ENCODE assay signal across 1 cellular context in the genomic region with DNA sequence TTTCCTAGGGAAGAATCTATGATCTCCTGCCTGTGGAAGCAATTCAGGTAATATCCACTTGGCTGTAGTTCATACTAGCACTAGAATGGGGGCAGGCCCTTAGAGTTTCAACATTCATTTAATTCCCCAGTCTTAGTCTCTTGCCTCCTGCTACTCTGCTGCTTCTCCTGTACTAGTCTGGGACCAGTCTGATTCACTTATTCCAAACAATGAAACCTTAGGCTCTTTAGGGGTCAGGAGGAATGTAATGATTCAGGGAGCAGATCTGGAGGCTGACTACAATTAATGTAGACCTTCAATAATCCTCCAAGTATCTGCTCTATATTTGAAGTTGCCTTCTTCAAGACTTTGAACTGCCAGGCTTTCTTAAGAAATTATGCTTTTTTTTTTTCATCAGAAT.
TF ChIP-seq lines count a peak whose summit lies in the region.

No MANE protein-coding gene starts in this region.

TF ChIP-seq in WTC11, 78 proteins besides CTCF, POLR2A, EP300 and RAD21 (continued from another document):
- TF ChIP-seq, protein P1, sequence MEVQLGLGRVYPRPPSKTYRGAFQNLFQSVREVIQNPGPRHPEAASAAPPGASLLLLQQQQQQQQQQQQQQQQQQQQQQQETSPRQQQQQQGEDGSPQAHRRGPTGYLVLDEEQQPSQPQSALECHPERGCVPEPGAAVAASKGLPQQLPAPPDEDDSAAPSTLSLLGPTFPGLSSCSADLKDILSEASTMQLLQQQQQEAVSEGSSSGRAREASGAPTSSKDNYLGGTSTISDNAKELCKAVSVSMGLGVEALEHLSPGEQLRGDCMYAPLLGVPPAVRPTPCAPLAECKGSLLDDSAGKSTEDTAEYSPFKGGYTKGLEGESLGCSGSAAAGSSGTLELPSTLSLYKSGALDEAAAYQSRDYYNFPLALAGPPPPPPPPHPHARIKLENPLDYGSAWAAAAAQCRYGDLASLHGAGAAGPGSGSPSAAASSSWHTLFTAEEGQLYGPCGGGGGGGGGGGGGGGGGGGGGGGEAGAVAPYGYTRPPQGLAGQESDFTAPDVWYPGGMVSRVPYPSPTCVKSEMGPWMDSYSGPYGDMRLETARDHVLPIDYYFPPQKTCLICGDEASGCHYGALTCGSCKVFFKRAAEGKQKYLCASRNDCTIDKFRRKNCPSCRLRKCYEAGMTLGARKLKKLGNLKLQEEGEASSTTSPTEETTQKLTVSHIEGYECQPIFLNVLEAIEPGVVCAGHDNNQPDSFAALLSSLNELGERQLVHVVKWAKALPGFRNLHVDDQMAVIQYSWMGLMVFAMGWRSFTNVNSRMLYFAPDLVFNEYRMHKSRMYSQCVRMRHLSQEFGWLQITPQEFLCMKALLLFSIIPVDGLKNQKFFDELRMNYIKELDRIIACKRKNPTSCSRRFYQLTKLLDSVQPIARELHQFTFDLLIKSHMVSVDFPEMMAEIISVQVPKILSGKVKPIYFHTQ (CRISPR knock-in tag; IDR thresholded peaks at IDR 0.05) = no peak
- no peak for TF ChIP-seq TCF7 (CRISPR knock-in tag; IDR thresholded peaks at IDR 0.05; ENCODE audit: low read depth)
- TF ChIP-seq, protein P2, sequence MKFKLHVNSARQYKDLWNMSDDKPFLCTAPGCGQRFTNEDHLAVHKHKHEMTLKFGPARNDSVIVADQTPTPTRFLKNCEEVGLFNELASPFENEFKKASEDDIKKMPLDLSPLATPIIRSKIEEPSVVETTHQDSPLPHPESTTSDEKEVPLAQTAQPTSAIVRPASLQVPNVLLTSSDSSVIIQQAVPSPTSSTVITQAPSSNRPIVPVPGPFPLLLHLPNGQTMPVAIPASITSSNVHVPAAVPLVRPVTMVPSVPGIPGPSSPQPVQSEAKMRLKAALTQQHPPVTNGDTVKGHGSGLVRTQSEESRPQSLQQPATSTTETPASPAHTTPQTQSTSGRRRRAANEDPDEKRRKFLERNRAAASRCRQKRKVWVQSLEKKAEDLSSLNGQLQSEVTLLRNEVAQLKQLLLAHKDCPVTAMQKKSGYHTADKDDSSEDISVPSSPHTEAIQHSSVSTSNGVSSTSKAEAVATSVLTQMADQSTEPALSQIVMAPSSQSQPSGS (CRISPR knock-in tag; IDR thresholded peaks at IDR 0.05; ENCODE audit: borderline replicate concordance, low read depth) = no peak
- no peak for TF ChIP-seq ZNF396 (CRISPR knock-in tag; IDR thresholded peaks at IDR 0.05; ENCODE audit: borderline replicate concordance)
- no peak for TF ChIP-seq SP1 (CRISPR knock-in tag; conservative IDR thresholded peaks at IDR 0.05)
- no peak for TF ChIP-seq NR1H2 (CRISPR knock-in tag; IDR thresholded peaks at IDR 0.05)
- TF ChIP-seq CBFB (CRISPR knock-in tag; IDR thresholded peaks at IDR 0.05; ENCODE audit: low read depth) = no peak
- TF ChIP-seq, protein P3, sequence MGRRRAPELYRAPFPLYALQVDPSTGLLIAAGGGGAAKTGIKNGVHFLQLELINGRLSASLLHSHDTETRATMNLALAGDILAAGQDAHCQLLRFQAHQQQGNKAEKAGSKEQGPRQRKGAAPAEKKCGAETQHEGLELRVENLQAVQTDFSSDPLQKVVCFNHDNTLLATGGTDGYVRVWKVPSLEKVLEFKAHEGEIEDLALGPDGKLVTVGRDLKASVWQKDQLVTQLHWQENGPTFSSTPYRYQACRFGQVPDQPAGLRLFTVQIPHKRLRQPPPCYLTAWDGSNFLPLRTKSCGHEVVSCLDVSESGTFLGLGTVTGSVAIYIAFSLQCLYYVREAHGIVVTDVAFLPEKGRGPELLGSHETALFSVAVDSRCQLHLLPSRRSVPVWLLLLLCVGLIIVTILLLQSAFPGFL (CRISPR knock-in tag; IDR thresholded peaks at IDR 0.05; ENCODE audit: borderline replicate concordance) = no peak
- TF ChIP-seq, protein P4, sequence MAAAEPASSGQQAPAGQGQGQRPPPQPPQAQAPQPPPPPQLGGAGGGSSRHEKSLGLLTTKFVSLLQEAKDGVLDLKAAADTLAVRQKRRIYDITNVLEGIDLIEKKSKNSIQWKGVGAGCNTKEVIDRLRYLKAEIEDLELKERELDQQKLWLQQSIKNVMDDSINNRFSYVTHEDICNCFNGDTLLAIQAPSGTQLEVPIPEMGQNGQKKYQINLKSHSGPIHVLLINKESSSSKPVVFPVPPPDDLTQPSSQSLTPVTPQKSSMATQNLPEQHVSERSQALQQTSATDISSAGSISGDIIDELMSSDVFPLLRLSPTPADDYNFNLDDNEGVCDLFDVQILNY (CRISPR knock-in tag; IDR thresholded peaks at IDR 0.05) = no peak
- no peak for TF ChIP-seq ATF1 (CRISPR knock-in tag; IDR thresholded peaks at IDR 0.05)
